22 cellular contexts compared by ENCODE assay signal in the genomic region with DNA sequence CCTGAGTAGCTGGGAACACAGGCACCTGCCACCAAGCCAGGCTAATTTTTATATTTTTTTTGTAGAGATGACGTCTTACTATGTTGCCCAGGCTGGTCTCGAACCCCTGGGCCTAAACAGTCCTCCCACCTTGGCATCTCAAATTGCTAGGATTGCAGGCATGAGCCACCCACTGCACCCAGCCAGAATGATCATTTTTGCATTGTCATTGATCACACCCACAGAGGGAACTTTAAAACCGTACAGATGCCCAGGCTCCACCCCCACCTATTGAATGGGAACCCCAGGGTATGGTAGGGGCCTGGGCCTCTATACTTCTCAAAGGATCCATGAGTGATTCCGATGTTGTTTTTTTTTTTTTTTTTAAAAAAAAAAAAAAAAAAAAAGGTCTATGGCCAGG. TPM values are rescaled to one million over a fixed set of nuclear protein-coding genes. Genes with fewer than 3 reads are reported as not detected.
A peak's percentile ranks its signal among the peaks of the same experiment; 100 is the strongest.
DNase-seq lines count a peak whose midpoint lies in the region; ATAC-seq, FAIRE-seq and TF ChIP-seq lines count a peak whose summit lies in the region.
"Had no signal": no experiment of that assay in that cellular context is flagged by ENCODE, and none has a peak within 500 bp of the region (broad histone marks: within the 10 kb centered on the region; RNA-seq: fewer than 3 reads in every experiment).

No MANE protein-coding gene starts in this region.

- no peaks in the 10 kb centered on the region for H3K9me3 Mint-ChIP-seq in WTC11
- no peaks in the 10 kb centered on the region for H3K9me3 Mint-ChIP-seq in stimulated activated effector memory CD8-positive, alpha-beta T cell treated with anti-CD3 and anti-CD28 coated beads, Interleukin-12 subunit alpha, Interleukin-12 subunit beta, amount 100 ng/mL, for 72 hours
- H3K9me3 Mint-ChIP-seq: CD4-positive, CD25-positive, alpha-beta regulatory T cell; H9 had no signal

- no peak overlapping the region for H3K4me3 Mint-ChIP-seq in WTC11
- no peak overlapping the region for H3K4me3 Mint-ChIP-seq in stimulated activated effector memory CD8-positive, alpha-beta T cell treated with anti-CD3 and anti-CD28 coated beads, Interleukin-12 subunit alpha, Interleukin-12 subunit beta, amount 100 ng/mL, for 72 hours
- H3K4me3 Mint-ChIP-seq: CD4-positive, CD25-positive, alpha-beta regulatory T cell; H9 had no signal

- H3K36me3 ChIP-seq in left ventricle myocardium inferior: peaks cover 32% of the 10 kb centered on the region
- peaks cover 21 to 41% of the 10 kb centered on the region in 2 donors for H3K36me3 ChIP-seq in kidney (ENCODE audit: control insufficient read depth in 1 of 2, insufficient read depth in 2 of 2, low read length in 2 of 2)
- peaks cover 0 to 23% of the 10 kb centered on the region in 2 donors for H3K36me3 ChIP-seq in adrenal gland (replicated peaks in 1 of 2)
- H3K36me3 ChIP-seq: MG63 had no signal

- H3K27ac Mint-ChIP-seq in WTC11: 0 out of 2 replicates have a peak overlapping the region, but pooled peaks have one; percentile 72
- peak overlapping the region; percentile 68 for H3K27ac Mint-ChIP-seq in stimulated activated effector memory CD8-positive, alpha-beta T cell treated with anti-CD3 and anti-CD28 coated beads, Interleukin-12 subunit alpha, Interleukin-12 subunit beta, amount 100 ng/mL, for 72 hours
- H3K27ac Mint-ChIP-seq: CD4-positive, CD25-positive, alpha-beta regulatory T cell had no signal

- H3K4me3 ChIP-seq in left ventricle myocardium inferior: no peak overlapping the region
- H3K4me3 ChIP-seq in kidney (ENCODE audit: low read length in 2 of 2): no peak overlapping the region
- H3K4me3 ChIP-seq in adrenal gland: no peak overlapping the region
- H3K4me3 ChIP-seq: MG63, SJSA1 had no signal

- no peak overlapping the region for H3K9ac ChIP-seq in kidney (ENCODE audit: low read length in 2 of 2)

- H3K27me3 Mint-ChIP-seq in WTC11 (ENCODE audit: low read depth): no peaks in the 10 kb centered on the region
- H3K27me3 Mint-ChIP-seq: CD4-positive, CD25-positive, alpha-beta regulatory T cell had no signal

- H3K4me1 ChIP-seq in left ventricle myocardium inferior (peaks cover 16% of the 10 kb centered on the region), kidney (ENCODE audit: control insufficient read depth in 1 of 2, insufficient read depth in 1 of 2, low read depth in 1 of 2, low read length in 2 of 2) (peaks cover 13 to 15% of the 10 kb centered on the region in 2 donors), adrenal gland (replicated peaks in 1 of 2) (peaks cover 13 to 19% of the 10 kb centered on the region in 2 donors)
- H3K4me1 ChIP-seq: SJSA1 had no signal

- POLR2A ChIA-PET in WTC11 (lab: Charles Lee): no interaction called here

- H3K27me3 ChIP-seq in left ventricle myocardium inferior (ENCODE audit: low read depth) (no peaks in the 10 kb centered on the region), adrenal gland (no peaks in the 10 kb centered on the region)
- H3K27me3 ChIP-seq: MG63, SJSA1 had no signal

- no peak for TF ChIP-seq CTCF in left ventricle myocardium inferior (IDR thresholded peaks at IDR 0.05; ENCODE audit: borderline replicate concordance)
- no peak for TF ChIP-seq CTCF in WTC11 (IDR thresholded peaks at IDR 0.05)
- no peak for TF ChIP-seq CTCF in kidney (IDR thresholded peaks at IDR 0.05; ENCODE audit: borderline replicate concordance, extremely low read depth, insufficient read depth)
- TF ChIP-seq CTCF in adrenal gland (IDR thresholded peaks at IDR 0.05): no peak

- peaks cover 59% of the 10 kb centered on the region for H3K36me3 Mint-ChIP-seq in WTC11
- H3K36me3 Mint-ChIP-seq in stimulated activated effector memory CD8-positive, alpha-beta T cell treated with anti-CD3 and anti-CD28 coated beads, Interleukin-12 subunit alpha, Interleukin-12 subunit beta, amount 100 ng/mL, for 72 hours: peaks cover 37% of the 10 kb centered on the region
- H3K36me3 Mint-ChIP-seq: CD4-positive, CD25-positive, alpha-beta regulatory T cell had no signal

- ATAC-seq in left ventricle myocardium superior (no peak), WTC11 (no peak)
- ATAC-seq in stimulated activated effector memory CD8-positive, alpha-beta T cell treated with anti-CD3 and anti-CD28 coated beads, Interleukin-12 subunit alpha, Interleukin-12 subunit beta, amount 100 ng/mL, for 72 hours: no peak
- ATAC-seq: Right ventricle myocardium inferior had no signal

- no peak for TF ChIP-seq POLR2A in adrenal gland (IDR thresholded peaks at IDR 0.05)

- intact Hi-C loops in left ventricle myocardium superior (cut with micrococcal nuclease): no loop called here
- intact Hi-C loops in left ventricle myocardium inferior (cut with micrococcal nuclease): no loop called here
- intact Hi-C loops in kidney (cut with DNase I): no loop called here
- intact Hi-C loops in adrenal gland (cut with DNase I): no loop called here

- peaks cover 32% of the 10 kb centered on the region for H3K4me1 Mint-ChIP-seq in WTC11
- H3K4me1 Mint-ChIP-seq in stimulated activated effector memory CD8-positive, alpha-beta T cell treated with anti-CD3 and anti-CD28 coated beads, Interleukin-12 subunit alpha, Interleukin-12 subunit beta, amount 100 ng/mL, for 72 hours: peaks cover 21% of the 10 kb centered on the region
- H3K4me1 Mint-ChIP-seq: CD4-positive, CD25-positive, alpha-beta regulatory T cell had no signal

- CTCF ChIA-PET in WTC11 (lab: Charles Lee): interaction anchor here (0.6 to 2.3 kb wide), 4 partner anchors 13 to 47 kb away, joined by 3 to 19 read pairs (median 4); no protein-coding TSS in a partner anchor

- no peak for FAIRE-seq in kidney (lab: Jason Lieb, UNC)

- 78 to 84% (median 83%) methylated on average over 4 of the region's 4 CpGs for WGBS in adrenal gland, 4 donors

- H3K9me3 ChIP-seq in left ventricle myocardium inferior (replicated peaks) (no peaks in the 10 kb centered on the region), kidney (ENCODE audit: control insufficient read depth in 1 of 2, low read length in 2 of 2) (no peaks in the 10 kb centered on the region), adrenal gland (replicated peaks in 1 of 3) (no peaks in the 10 kb centered on the region)
- H3K9me3 ChIP-seq: MG63, SJSA1 had no signal

- H3K27ac ChIP-seq in left ventricle myocardium inferior (replicated peaks) (no peak overlapping the region), kidney (ENCODE audit: low read depth in 2 of 2, low read length in 2 of 2) (no peak overlapping the region), adrenal gland (no peak overlapping the region)
- H3K27ac ChIP-seq: SJSA1 had no signal

- DNase-seq in left ventricle myocardium superior (peak; percentile 3), left ventricle myocardium inferior (no peak), WTC11 (ENCODE audit: low spot score) (no peak), kidney (peak; percentile 4), MV-4-11 (lab: John Stamatoyannopoulos, UW) (no peak), adrenal gland (no peak)
- no peak for DNase-seq in stimulated activated effector memory CD8-positive, alpha-beta T cell treated with anti-CD3 and anti-CD28 coated beads, Interleukin-12 subunit alpha, Interleukin-12 subunit beta, amount 100 ng/mL, for 72 hours (ENCODE audit: low spot score in 2 of 2)
- DNase-seq in activated CD8-positive, alpha-beta memory T cell treated with anti-CD3 and anti-CD28 coated beads, Interleukin-2, amount 50 U/mL, for 4 hours: no peak
- DNase-seq: CD4-positive, CD25-positive, alpha-beta regulatory T cell; COR-L47; DMS79; H9; MG63; NCI-H1105 treated with DMSO at 0.1 percent for 48 hours; NCI-H2081; NCI-H2171; NCI-H345; NCI-H524 treated with DMSO at 0.1 percent for 48 hours; OCI-M1 had no signal

TF ChIP-seq in WTC11, 78 proteins besides CTCF, POLR2A, EP300 and RAD21 (continues in another document):
- TF ChIP-seq CREM (CRISPR knock-in tag; IDR thresholded peaks at IDR 0.05) (no peak), SP1 (CRISPR knock-in tag; conservative IDR thresholded peaks at IDR 0.05) (no peak), JAZF1 (CRISPR knock-in tag; IDR thresholded peaks at IDR 0.05) (no peak), ZNF219 (CRISPR knock-in tag; IDR thresholded peaks at IDR 0.05; ENCODE audit: borderline replicate concordance) (no peak)
- TF ChIP-seq, protein P1, sequence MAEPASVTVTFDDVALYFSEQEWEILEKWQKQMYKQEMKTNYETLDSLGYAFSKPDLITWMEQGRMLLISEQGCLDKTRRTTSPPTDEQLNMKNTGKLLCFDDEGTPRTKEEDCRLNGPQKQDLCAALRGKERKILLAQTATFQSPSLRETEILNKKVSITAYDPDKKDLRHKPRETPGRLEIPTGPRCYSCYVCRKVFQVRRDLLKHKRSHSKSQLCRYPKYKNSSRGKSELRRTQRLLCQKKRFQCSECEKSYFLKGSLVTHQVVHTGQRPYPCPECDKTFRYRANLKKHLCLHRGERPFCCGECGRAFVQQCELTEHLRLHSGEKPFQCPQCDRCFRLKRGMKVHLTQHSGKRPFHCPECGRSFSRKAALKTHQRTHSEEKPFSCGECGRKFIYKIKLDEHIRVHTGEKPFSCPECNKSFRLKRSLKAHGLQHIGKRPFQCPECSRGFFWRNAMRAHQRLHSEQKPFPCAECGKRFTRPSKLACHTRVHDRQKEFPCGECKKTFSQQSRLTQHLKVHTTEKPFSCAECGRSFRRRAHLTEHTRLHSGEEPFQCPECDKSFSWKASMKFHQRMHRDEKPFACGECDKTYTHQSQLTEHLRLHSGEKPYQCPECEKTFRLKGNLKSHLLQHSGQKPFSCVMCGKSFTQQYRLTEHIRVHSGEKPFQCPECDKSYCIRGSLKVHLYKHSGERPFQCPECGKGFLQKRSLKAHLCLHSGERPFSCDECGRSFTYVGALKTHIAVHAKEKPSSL (CRISPR knock-in tag; conservative IDR thresholded peaks at IDR 0.05): no peak

RNA-seq across cellular contexts. Expression of a gene that starts 36.7 kb away (rescaled TPM):
- 3.3 TPM for total RNA-seq in left ventricle myocardium superior
- 4.4 TPM for total RNA-seq in left ventricle myocardium inferior
- 18.3 to 20.2 TPM (median 19.7 TPM) in 3 replicates for total RNA-seq in WTC11 (2021)
- total RNA-seq in kidney: 33.3 TPM
- polyA plus RNA-seq in kidney (ENCODE audit: insufficient read depth, low read depth, low replicate concordance): 166 TPM
- total RNA-seq in adrenal gland: 10 to 100 TPM in 5 of 8 donors, 1 to 10 TPM in 3; 3.8 to 14.0 (median 11.2) TPM
- polyA plus RNA-seq in adrenal gland: 1 to 10 TPM; 3.1 to 7.7 (median 4.1) TPM

RNA-seq across cellular contexts. Expression of a gene that starts 42.2 kb away (rescaled TPM):
- total RNA-seq in left ventricle myocardium superior (12.7 TPM), left ventricle myocardium inferior (13.1 TPM), WTC11 (2021) (139 to 171 TPM (median 148 TPM) in 3 replicates), kidney (55.2 TPM), adrenal gland (10 to 100 TPM; 13.7 to 44.5 (median 28.7) TPM)
- polyA plus RNA-seq in kidney (ENCODE audit: insufficient read depth, low read depth, low replicate concordance) (23.9 TPM), adrenal gland (10 to 100 TPM; 10.1 to 23.6 (median 10.3) TPM)
- polyA plus RNA-seq: CD4-positive, CD25-positive, alpha-beta regulatory T cell had no signal

RNA-seq across cellular contexts. Expression of a gene that starts 51.0 kb away (rescaled TPM):
- not detected for total RNA-seq in left ventricle myocardium superior
- total RNA-seq in left ventricle myocardium inferior: not detected
- total RNA-seq in WTC11 (2021): not detected in 3 replicates
- 32.4 TPM for total RNA-seq in kidney
- 1,159 TPM for polyA plus RNA-seq in kidney (ENCODE audit: insufficient read depth, low read depth, low replicate concordance)
- total RNA-seq in adrenal gland: 1 to 10 TPM in 2 of 8 donors, under 1 TPM in 3, not detected in 3; 0.83 to 3.4 (median 0.95) TPM
- 1 to 10 TPM in 1 of 3 donors, under 1 TPM in 2; 0.24 to 3.6 (median 0.80) TPM for polyA plus RNA-seq in adrenal gland
- total RNA-seq: CD4-positive, CD25-positive, alpha-beta regulatory T cell; H9; LHCN-M2; Right ventricle myocardium inferior; SJSA1 had no signal
- polyA plus RNA-seq: CD4-positive, CD25-positive, alpha-beta regulatory T cell had no signal

Comparison
In these comparisons a context has a peak if more than half of its experiments do, and no peak if none do; other contexts are left out.
1. DNase-seq: peak in left ventricle myocardium superior (single experiment) and kidney (single experiment); none in left ventricle myocardium inferior (single experiment), WTC11 (single experiment), stimulated activated effector memory CD8-positive, alpha-beta T cell treated with anti-CD3 and anti-CD28 coated beads, Interleukin-12 subunit alpha, Interleukin-12 subunit beta, amount 100 ng/mL, for 72 hours (0 of 2), activated CD8-positive, alpha-beta memory T cell treated with anti-CD3 and anti-CD28 coated beads, Interleukin-2, amount 50 U/mL, for 4 hours (single experiment), MV-4-11 (single experiment) and adrenal gland (0 of 7).